In the genomic region with DNA sequence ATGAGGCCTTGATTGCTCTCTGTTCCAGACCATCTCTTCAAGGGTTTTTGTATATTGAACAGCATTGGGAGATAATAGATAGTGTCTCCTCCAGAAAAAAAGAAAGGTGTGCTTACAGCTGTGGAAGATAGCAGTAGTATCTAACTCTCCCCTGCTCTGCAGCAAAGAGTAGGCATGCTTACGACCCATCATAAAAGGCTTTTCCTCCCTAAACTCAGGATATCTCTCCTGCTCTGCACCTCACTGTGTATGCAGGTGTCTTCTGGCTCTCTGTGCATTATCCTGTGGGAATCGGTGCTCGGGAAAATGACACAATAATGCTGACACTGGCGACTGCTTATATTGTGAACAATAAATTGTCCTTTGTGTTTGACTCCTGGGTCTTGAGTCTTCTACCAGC, we compare ENCODE assay signal across 20 cellular contexts.
"Had no signal": no experiment of that assay in that cellular context is flagged by ENCODE, and none has a peak within 500 bp of the region (broad histone marks: within the 10 kb centered on the region; RNA-seq: fewer than 3 reads in every experiment).

No MANE protein-coding gene starts in this region.

- H3K36me3 ChIP-seq: esophagus muscularis mucosa, gastroesophageal sphincter, heart left ventricle, left lung, lower lobe of right lung had no signal

- DNase-seq: dermis blood vessel endothelial cell; dorsolateral prefrontal cortex; effector CD4-positive, alpha-beta T cell; effector memory CD4-positive, alpha-beta T cell; foreskin keratinocyte; heart left ventricle; hypothalamus; immature natural killer cell; left cardiac atrium; left lung; left ventricle myocardium superior; lower lobe of right lung; mesenchymal stem cell; mucosa of descending colon; naive B cell had no signal

- H2AFZ ChIP-seq: hepatocyte had no signal

- H3K27me3 ChIP-seq: dorsolateral prefrontal cortex, esophagus muscularis mucosa, foreskin keratinocyte, gastroesophageal sphincter, heart left ventricle, hepatocyte, left lung had no signal

- H3K79me2 ChIP-seq: hepatocyte had no signal

- H3K27me3 Mint-ChIP-seq: naive B cell had no signal

- H3K4me1 ChIP-seq: esophagus muscularis mucosa, foreskin keratinocyte, gastroesophageal sphincter, heart left ventricle, left lung, lower lobe of right lung had no signal

- H3K4me2 ChIP-seq: hepatocyte had no signal

- ATAC-seq: foreskin keratinocyte, gastroesophageal sphincter, heart left ventricle, left cardiac atrium, left lung, left ventricle myocardium superior, lower lobe of right lung, mucosa of descending colon had no signal

- H3K27ac ChIP-seq: coronary artery, dorsolateral prefrontal cortex, esophagus muscularis mucosa, foreskin keratinocyte, gastroesophageal sphincter, heart left ventricle, hepatocyte, left lung, lower lobe of right lung had no signal

- H3K4me1 Mint-ChIP-seq: immature natural killer cell, mesothelial cell of epicardium had no signal

- H3K27ac Mint-ChIP-seq: immature natural killer cell, mesothelial cell of epicardium had no signal

- H3K4me3 ChIP-seq: coronary artery, dorsolateral prefrontal cortex, esophagus muscularis mucosa, gastroesophageal sphincter, heart left ventricle, hepatocyte, left lung, lower lobe of right lung, mucosa of descending colon had no signal

- H3K4me3 Mint-ChIP-seq: immature natural killer cell, mesothelial cell of epicardium, naive B cell had no signal
